Comparison of ENCODE assay signal across 8 cellular contexts in genomic region chr2:32947076-32947483, GRCh38. TPM values are rescaled to one million over a fixed set of nuclear protein-coding genes. Genes with fewer than 3 reads are reported as not detected.
DNase-seq lines count a peak whose midpoint lies in the region; ATAC-seq and TF ChIP-seq lines count a peak whose summit lies in the region.

No MANE protein-coding gene starts in this region.

- WGBS in heart right ventricle, 2 donors, result 0 to 1% methylated on average over 43 to 52 of the region's 52 CpGs

- TF ChIP-seq CTCF in WI38 (IDR thresholded peaks at IDR 0.05; ENCODE audit: low read depth, low read length) (no peak), heart right ventricle (IDR thresholded peaks at IDR 0.05) (no peak)

- H3K27me3 ChIP-seq in heart right ventricle (peaks cover 0 to 56% (median 0%) of the 10 kb centered on the region in 7 donors), skeletal muscle tissue (ENCODE audit: control insufficient read depth in 3 of 3, insufficient read depth in 3 of 3, low read length in 3 of 3) (peaks cover 0 to 2% (median 0%) of the 10 kb centered on the region in 3 donors)

- intact Hi-C loops in heart right ventricle (cut with DNase I), result loop anchor here (2.0 to 10.0 kb wide), 12 partner anchors 60 to 176 kb away; no protein-coding TSS in a partner anchor

- DNase-seq in DMS 273 (lab: John Stamatoyannopoulos, UW; ENCODE audit: unreplicated experiment) (peak; percentile 74), DMS 273 treated with DMSO at 0.1 percent for 48 hours (lab: John Stamatoyannopoulos, UW) (no peak), heart right ventricle (peak in 1 of 2 donors; percentile 28), SW 1271 (lab: John Stamatoyannopoulos, UW) (no peak), NCI-H1930 (lab: John Stamatoyannopoulos, UW) (no peak)

- H3K4me1 ChIP-seq in heart right ventricle (peaks cover 0 to 37% (median 17%) of the 10 kb centered on the region in 9 donors), skeletal muscle tissue (ENCODE audit: control insufficient read depth in 3 of 3, insufficient read depth in 3 of 3, low read length in 3 of 3) (peaks cover 5 to 10% (median 9%) of the 10 kb centered on the region in 3 donors)

- peak overlapping the region in 2 of 3 donors; percentile 50 to 73 for H3K9ac ChIP-seq in skeletal muscle tissue (ENCODE audit: low read depth in 1 of 3, low read length in 3 of 3)

- no peaks in the 10 kb centered on the region for H3K36me3 ChIP-seq in heart right ventricle
- H3K36me3 ChIP-seq in skeletal muscle tissue (ENCODE audit: control insufficient read depth in 3 of 3, insufficient read depth in 3 of 3, low read length in 3 of 3), result no peaks in the 10 kb centered on the region

- H3K27ac ChIP-seq in heart right ventricle (peak overlapping the region; percentile 79 to 94 (median 91)), skeletal muscle tissue (ENCODE audit: low read depth, low read length) (peak overlapping the region; percentile 19)

- ATAC-seq in HG02870 (IDR thresholded peaks at IDR 0.05; ENCODE audit: unreplicated experiment) (peak; percentile 14), heart right ventricle (peak in 5 of 8 donors; percentile 2 to 55 (median 18))

- H3K9me3 ChIP-seq in heart right ventricle (no peaks in the 10 kb centered on the region), skeletal muscle tissue (ENCODE audit: control insufficient read depth in 3 of 3, low read length in 3 of 3) (no peaks in the 10 kb centered on the region)

- H3K4me3 ChIP-seq in WI38 (ENCODE audit: low read depth, low read length), result peak overlapping the region; percentile 72
- peak overlapping the region; percentile 51 to 96 (median 73) for H3K4me3 ChIP-seq in heart right ventricle
- H3K4me3 ChIP-seq in skeletal muscle tissue (ENCODE audit: low read length in 3 of 3), result peak overlapping the region in 2 of 3 donors; percentile 80 to 81

RNA-seq across cellular contexts. Expression of gene LTBP1, which starts 0.3 kb away (rescaled TPM):
- total RNA-seq in heart right ventricle (100 to 1,000 TPM in 3 of 10 donors, 10 to 100 TPM in 7; 72.4 to 164 (median 90.3) TPM), skeletal muscle tissue (78.8 TPM)
- 10 to 100 TPM; 22.4 to 34.6 TPM for polyA plus RNA-seq in heart right ventricle
